ENCODE assay signal across 8 cellular contexts in the genomic region with DNA sequence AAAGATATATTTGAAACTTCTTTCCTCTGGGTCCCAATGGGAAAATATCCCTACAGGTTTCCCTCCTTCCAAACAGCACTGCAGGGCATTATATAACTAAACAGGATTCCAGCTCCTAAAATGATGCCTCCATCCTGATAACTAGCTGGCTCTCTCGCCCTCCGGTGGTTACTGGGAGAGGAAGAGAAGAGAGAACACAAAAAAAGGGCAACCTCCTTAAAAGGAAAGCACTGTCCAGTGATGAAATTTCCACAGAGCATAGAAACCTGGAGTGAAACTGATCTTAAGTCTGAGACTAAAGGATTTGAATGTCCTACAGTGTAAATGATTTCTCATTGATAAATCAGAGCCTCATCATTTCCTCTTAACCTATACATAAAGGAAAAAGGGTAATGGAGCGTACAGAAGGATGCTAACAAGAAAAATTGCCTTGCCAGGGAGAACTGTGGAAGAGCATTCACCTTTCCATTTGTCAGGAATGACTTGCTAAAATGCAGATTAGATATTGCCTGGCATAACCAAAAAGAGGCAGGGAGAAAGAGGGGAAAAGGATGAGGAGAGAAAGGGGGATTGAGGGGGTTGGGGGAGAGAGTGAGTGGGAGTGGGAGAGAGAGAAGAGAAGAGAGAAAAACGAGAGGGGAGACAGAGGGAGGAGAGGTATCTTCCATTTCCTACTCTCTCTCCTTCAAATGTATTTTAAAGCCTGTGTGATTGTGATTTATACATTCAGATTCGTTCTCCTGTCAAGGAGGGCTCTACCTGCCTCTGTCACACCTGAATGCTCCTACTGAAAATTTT.
DNase-seq lines count a peak whose midpoint lies in the region; ATAC-seq and TF ChIP-seq lines count a peak whose summit lies in the region.

No MANE protein-coding gene starts in this region.

- peak overlapping the region; percentile 73 for H3K4me3 ChIP-seq in AG04450 (ENCODE audit: low read depth, low read length)

- peak; percentile 50 for DNase-seq in AG04450 (ENCODE audit: low read depth, low spot score)
- DNase-seq in HEK293T (ENCODE audit: extremely low spot score) = peak; percentile 31
- peak; percentile 80 for DNase-seq in RPMI7951 (ENCODE audit: low read depth)
- DNase-seq in epithelial cell of prostate (ENCODE audit: low read depth, low spot score) = no peak
- DNase-seq in activated CD8-positive, alpha-beta memory T cell treated with anti-CD3 and anti-CD28 coated beads for 24 hours = no peak
- DNase-seq in NCI-H1048 (lab: John Stamatoyannopoulos, UW) = no peak

- CTCF ChIA-PET in AG04450 (lab: Charles Lee) (interaction anchor here (0.6 to 2.7 kb wide), 7 partner anchors 54 to 341 kb away, joined by 3 to 20 read pairs (median 4); no protein-coding TSS in a partner anchor), HEK293T (lab: Yijun Ruan, JAX) (interaction anchor here (0.6 to 0.7 kb wide), 5 partner anchors 19 to 1639 kb away, joined by 3 to 4 read pairs (median 3); no protein-coding TSS in a partner anchor)

- POLR2A ChIA-PET in AG04450 (lab: Yijun Ruan, JAX) = interaction anchor here (0.5 to 1.4 kb wide), 2 partner anchors 24 to 227 kb away, joined by 4 to 6 read pairs; no protein-coding TSS in a partner anchor
- POLR2A ChIA-PET in HEK293T (lab: Yijun Ruan, JAX) = interaction anchor here (0.5 kb wide), 1 partner anchor 48 kb away, joined by 3 read pairs; no protein-coding TSS in a partner anchor

- H3K36me3 Mint-ChIP-seq in nephron (ENCODE audit: low read depth) = no peaks in the 10 kb centered on the region

- H3K27me3 ChIP-seq in AG04450 (ENCODE audit: control insufficient read depth, insufficient read depth, low read length) = no peaks in the 10 kb centered on the region

- no peak for ATAC-seq in GM21737 (IDR thresholded peaks at IDR 0.05; ENCODE audit: unreplicated experiment)

- peak overlapping the region; percentile 52 for H3K27ac ChIP-seq in AG04450 (ENCODE audit: low read depth, low read length)
- H3K27ac ChIP-seq in epithelial cell of prostate = peak overlapping the region; percentile 82

- no peaks in the 10 kb centered on the region for H3K9me3 ChIP-seq in AG04450 (ENCODE audit: control insufficient read depth, insufficient read depth, low read length)

- no peaks in the 10 kb centered on the region for H3K9me3 Mint-ChIP-seq in nephron

- peaks cover 2% of the 10 kb centered on the region for H3K27me3 Mint-ChIP-seq in nephron (ENCODE audit: low read depth)

- peak; percentile 64 for TF ChIP-seq CTCF in AG04450 (IDR thresholded peaks at IDR 0.05; ENCODE audit: low read depth, low read length)
- peak; percentile 28 to 36 (median 29) for TF ChIP-seq CTCF in nephron (IDR thresholded peaks at IDR 0.05; ENCODE audit: unreplicated experiment in 3 of 3)

- H3K4me1 Mint-ChIP-seq in nephron = peaks cover 69% of the 10 kb centered on the region

- peak overlapping the region; percentile 96 to 97 (median 96) for H3K27ac Mint-ChIP-seq in nephron

- peak overlapping the region; percentile 90 to 98 (median 93) for H3K4me3 Mint-ChIP-seq in nephron

TF ChIP-seq in HEK293T, 16 proteins besides CTCF, POLR2A, EP300 and RAD21:
- no peak for TF ChIP-seq FOXA1 (IDR thresholded peaks at IDR 0.05)
- TF ChIP-seq SP1 (IDR thresholded peaks at IDR 0.05) = no peak
- no peak for TF ChIP-seq BHLHE40 (IDR thresholded peaks at IDR 0.05; ENCODE audit: borderline replicate concordance)
- TF ChIP-seq ELF4 (IDR thresholded peaks at IDR 0.05) = no peak
TF ChIP-seq in HEK293T: peak in this region for 0.

Comparison
In these comparisons a context has a peak if more than half of its experiments do, and no peak if none do; other contexts are left out.
1. DNase-seq: peak in AG04450 (single experiment), HEK293T (single experiment) and RPMI7951 (single experiment); none in epithelial cell of prostate (single experiment), activated CD8-positive, alpha-beta memory T cell treated with anti-CD3 and anti-CD28 coated beads for 24 hours (single experiment) and NCI-H1048 (single experiment).